Comparison of ENCODE assay signal across 8 cellular contexts in the genomic region with DNA sequence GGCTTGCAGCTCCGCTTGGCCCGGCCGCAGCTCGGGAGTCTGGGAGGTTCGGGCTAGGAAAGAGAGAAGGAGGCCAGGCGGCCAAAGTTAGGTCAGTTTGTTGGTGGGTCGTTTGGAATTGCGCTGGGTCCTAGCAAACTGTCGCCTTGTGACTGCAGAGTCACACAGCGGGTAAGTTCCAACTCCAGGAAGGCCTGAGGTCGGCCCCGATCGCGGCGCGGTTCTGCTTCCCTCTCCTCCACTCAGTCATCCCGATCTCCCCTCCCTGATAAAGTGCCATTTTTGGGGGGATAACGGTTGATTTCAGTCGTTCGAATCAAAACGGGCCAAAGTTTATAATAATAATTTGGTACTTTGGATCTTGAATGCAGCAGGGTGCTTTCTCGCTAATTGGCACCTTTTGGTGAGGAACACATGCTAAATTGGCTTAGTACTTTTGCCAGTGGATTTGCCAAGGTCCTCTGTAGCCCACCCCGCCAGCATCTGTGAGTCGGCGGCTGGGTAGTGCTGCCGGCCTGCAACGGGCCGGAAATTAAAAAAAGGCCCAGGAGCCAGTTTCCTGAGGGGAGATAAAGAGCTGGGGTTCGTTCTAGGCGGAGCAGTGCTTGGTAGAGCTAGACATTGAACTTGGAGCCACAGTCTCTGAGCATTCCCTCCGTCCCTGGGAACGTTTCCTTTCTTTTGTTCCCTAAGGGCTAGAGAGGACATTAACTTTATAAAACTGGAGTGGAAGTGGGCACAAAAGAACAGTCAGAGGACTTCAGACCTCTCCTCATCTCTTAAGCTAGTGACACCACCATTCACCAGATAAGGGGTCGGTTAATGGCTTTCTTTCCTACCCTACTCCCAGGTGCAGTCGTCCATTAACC. TPM values are rescaled to one million over a fixed set of nuclear protein-coding genes. Genes with fewer than 3 reads are reported as not detected.
DNase-seq lines count a peak whose midpoint lies in the region; ATAC-seq and TF ChIP-seq lines count a peak whose summit lies in the region.

No MANE protein-coding gene starts in this region.

- H3K9me3 Mint-ChIP-seq in activated T-helper 2 cell treated with anti-CD3 and anti-CD28 coated beads, Interferon-gamma antibody, Interleukin-2, Interleukin-4, amounts not matched to agents 10 μg/mL and 5 μg/mL and 100 μg/mL, durations not matched to agents 14 hours and 24 hours and 36 hours = no peaks in the 10 kb centered on the region

- H3K27me3 ChIP-seq in heart left ventricle (no peaks in the 10 kb centered on the region), psoas muscle (ENCODE audit: insufficient read depth in 3 of 3, low read length in 2 of 3) (no peaks in the 10 kb centered on the region)

- 1 to 2% (median 1%) methylated on average over 28 to 34 of the region's 34 CpGs for WGBS in heart left ventricle, 4 donors
- WGBS in psoas muscle, 3 donors = 1 to 3% (median 2%) methylated on average over 33 to 34 of the region's 34 CpGs

- peak; percentile 76 for DNase-seq in activated effector memory CD4-positive, alpha-beta T cell treated with anti-CD3 and anti-CD28 coated beads, Interleukin-2, amount 50 U/mL, for 16 hours
- no peak for DNase-seq in activated effector memory CD4-positive, alpha-beta T cell treated with Interleukin-2 at 50 U/mL for 16 hours
- DNase-seq in Kasumi-1 (lab: John Stamatoyannopoulos, UW) = peak; percentile 19 to 29
- DNase-seq in activated T-helper 2 cell treated with anti-CD3 and anti-CD28 coated beads, Interferon-gamma antibody, Interleukin-2, Interleukin-4, amounts not matched to agents 10 μg/mL and 5 μg/mL and 100 μg/mL, durations not matched to agents 14 hours and 24 hours and 36 hours (ENCODE audit: low spot score) = peak; percentile 38
- DNase-seq in heart left ventricle = peak in 2 of 5 donors; percentile 23 to 27
- peak in 1 of 2 donors; percentile 64 for DNase-seq in psoas muscle
- no peak for DNase-seq in NCI-H187 (lab: John Stamatoyannopoulos, UW)

- H3K9me3 ChIP-seq in heart left ventricle (no peaks in the 10 kb centered on the region), psoas muscle (no peaks in the 10 kb centered on the region)

- peak overlapping the region; percentile 90 for H3K27ac Mint-ChIP-seq in activated T-helper 2 cell treated with anti-CD3 and anti-CD28 coated beads, Interferon-gamma antibody, Interleukin-2, Interleukin-4, amounts not matched to agents 10 μg/mL and 5 μg/mL and 100 μg/mL, durations not matched to agents 14 hours and 24 hours and 36 hours

- H3K4me1 Mint-ChIP-seq in activated T-helper 2 cell treated with anti-CD3 and anti-CD28 coated beads, Interferon-gamma antibody, Interleukin-2, Interleukin-4, amounts not matched to agents 10 μg/mL and 5 μg/mL and 100 μg/mL, durations not matched to agents 14 hours and 24 hours and 36 hours (ENCODE audit: low read depth) = peaks cover 40% of the 10 kb centered on the region

- H3K4me1 ChIP-seq in heart left ventricle (peaks cover 4 to 53% (median 45%) of the 10 kb centered on the region in 12 donors), psoas muscle (peaks cover 35% of the 10 kb centered on the region)

- H3K4me3 ChIP-seq in heart left ventricle (peak overlapping the region; percentile 75 to 99 (median 92)), psoas muscle (peak overlapping the region; percentile 94)

- H3K27me3 Mint-ChIP-seq in activated T-helper 2 cell treated with anti-CD3 and anti-CD28 coated beads, Interferon-gamma antibody, Interleukin-2, Interleukin-4, amounts not matched to agents 10 μg/mL and 5 μg/mL and 100 μg/mL, durations not matched to agents 14 hours and 24 hours and 36 hours (ENCODE audit: low read depth) = no peaks in the 10 kb centered on the region

- intact Hi-C loops in activated T-helper 2 cell treated with anti-CD3 and anti-CD28 coated beads, Interferon-gamma antibody, Interleukin-2, Interleukin-4, amounts not matched to agents 10 μg/mL and 5 μg/mL and 100 μg/mL, durations not matched to agents 14 hours and 24 hours and 36 hours (cut with micrococcal nuclease) = no loop called here
- intact Hi-C loops in heart left ventricle (cut with DNase I) (no loop called here), psoas muscle (cut with DNase I) (loop anchor here in 1 of 2 donors (2.0 kb wide), 1 partner anchor 56 kb away; no protein-coding TSS in a partner anchor)

- peak overlapping the region; percentile 80 to 97 (median 88) for H3K27ac ChIP-seq in heart left ventricle
- H3K27ac ChIP-seq in psoas muscle = peak overlapping the region; percentile 96

- ATAC-seq in heart left ventricle = peak in 3 of 4 donors; percentile 17 to 54 (median 29)
- peak; percentile 37 to 64 (median 50) for ATAC-seq in psoas muscle
- ATAC-seq in HG03378 (IDR thresholded peaks at IDR 0.05; ENCODE audit: unreplicated experiment) = no peak

- peak overlapping the region; percentile 96 for H3K4me3 Mint-ChIP-seq in activated T-helper 2 cell treated with anti-CD3 and anti-CD28 coated beads, Interferon-gamma antibody, Interleukin-2, Interleukin-4, amounts not matched to agents 10 μg/mL and 5 μg/mL and 100 μg/mL, durations not matched to agents 14 hours and 24 hours and 36 hours (ENCODE audit: low read depth)

- no peak for TF ChIP-seq POLR2A in heart left ventricle (IDR thresholded peaks at IDR 0.05)

- TF ChIP-seq CTCF in heart left ventricle (IDR thresholded peaks at IDR 0.05) (no peak), psoas muscle (IDR thresholded peaks at IDR 0.05) (no peak)

- H3K36me3 ChIP-seq in heart left ventricle (peaks cover 0 to 6% (median 0%) of the 10 kb centered on the region in 9 donors), psoas muscle (ENCODE audit: insufficient read depth in 1 of 2, low read depth in 1 of 2) (no peaks in the 10 kb centered on the region)

- H3K36me3 Mint-ChIP-seq in activated T-helper 2 cell treated with anti-CD3 and anti-CD28 coated beads, Interferon-gamma antibody, Interleukin-2, Interleukin-4, amounts not matched to agents 10 μg/mL and 5 μg/mL and 100 μg/mL, durations not matched to agents 14 hours and 24 hours and 36 hours (ENCODE audit: low read depth) = peaks cover 32% of the 10 kb centered on the region

RNA-seq across cellular contexts. Expression of a gene that starts 0.9 kb away (rescaled TPM):
- 63.5 and 65.5 TPM in 2 replicates for total RNA-seq in activated T-helper 2 cell treated with anti-CD3 and anti-CD28 coated beads, Interferon-gamma antibody, Interleukin-2, Interleukin-4, amounts not matched to agents 10 μg/mL and 5 μg/mL and 100 μg/mL, durations not matched to agents 14 hours and 24 hours and 36 hours
- total RNA-seq in heart left ventricle = 10 to 100 TPM; 42.9 to 73.1 (median 50.3) TPM
- polyA plus RNA-seq in heart left ventricle = 10 to 100 TPM; 63.8 to 64.8 TPM
- total RNA-seq in psoas muscle = 10 to 100 TPM; 44.9 to 57.3 (median 53.1) TPM
- polyA plus RNA-seq in psoas muscle = 100 to 1,000 TPM in 1 of 3 donors, 10 to 100 TPM in 2; 51.4 to 144 (median 89.9) TPM

RNA-seq across cellular contexts. Expression of a gene that starts 17.2 kb away (rescaled TPM):
- total RNA-seq in activated T-helper 2 cell treated with anti-CD3 and anti-CD28 coated beads, Interferon-gamma antibody, Interleukin-2, Interleukin-4, amounts not matched to agents 10 μg/mL and 5 μg/mL and 100 μg/mL, durations not matched to agents 14 hours and 24 hours and 36 hours = 0.18 and 0.34 TPM in 2 replicates
- total RNA-seq in heart left ventricle (under 1 TPM in 4 of 9 donors, not detected in 5; 0.08 to 0.37 (median 0.19) TPM), psoas muscle (not detected)
- polyA plus RNA-seq in heart left ventricle (not detected), psoas muscle (under 1 TPM; 0.01 to 0.04 (median 0.04) TPM)

Comparison
In these comparisons a context has a peak if more than half of its experiments do, and no peak if none do; other contexts are left out.
1. DNase-seq: peak in activated effector memory CD4-positive, alpha-beta T cell treated with anti-CD3 and anti-CD28 coated beads, Interleukin-2, amount 50 U/mL, for 16 hours (single experiment), Kasumi-1 (2 of 2) and activated T-helper 2 cell treated with anti-CD3 and anti-CD28 coated beads, Interferon-gamma antibody, Interleukin-2, Interleukin-4, amounts not matched to agents 10 μg/mL and 5 μg/mL and 100 μg/mL, durations not matched to agents 14 hours and 24 hours and 36 hours (single experiment); none in activated effector memory CD4-positive, alpha-beta T cell treated with Interleukin-2 at 50 U/mL for 16 hours (single experiment) and NCI-H187 (0 of 2).